In genomic region chr12:96862326-96862725, GRCh38 we compare ENCODE assay signal across 21 cellular contexts. TPM values are rescaled to one million over a fixed set of nuclear protein-coding genes. Genes with fewer than 3 reads are reported as not detected.
DNase-seq lines count a peak whose midpoint lies in the region; ATAC-seq and TF ChIP-seq lines count a peak whose summit lies in the region.
"Had no signal": no experiment of that assay in that cellular context is flagged by ENCODE, and none has a peak within 500 bp of the region (broad histone marks: within the 10 kb centered on the region; RNA-seq: fewer than 3 reads in every experiment).

No MANE protein-coding gene starts in this region.

- H3K4me1 ChIP-seq in PC-3 (ENCODE audit: insufficient read depth, low read length) (no peaks in the 10 kb centered on the region), gastroesophageal sphincter (no peaks in the 10 kb centered on the region)

- 62 to 63% methylated on average over 1 of the region's 1 CpG for WGBS in gastroesophageal sphincter (ENCODE audit: low coverage in 1 of 2), 2 donors

- intact Hi-C loops in PC-3 (cut with micrococcal nuclease), result no loop called here
- intact Hi-C loops in left ventricle myocardium superior (cut with micrococcal nuclease), result no loop called here

- DNase-seq in A172 (ENCODE audit: low spot score) (peak; percentile 14), ELR (ENCODE audit: low read depth) (peak; percentile 24), PC-3 (peak; percentile 25), kidney tubule cell (ENCODE audit: low spot score) (peak; percentile 31), cortex of kidney (lab: John Stamatoyannopoulos, UW) (no peak), DMS 273 (lab: John Stamatoyannopoulos, UW; ENCODE audit: unreplicated experiment) (no peak), left ventricle myocardium superior (no peak)
- DNase-seq: 8988T; CD8-positive, alpha-beta memory T cell; DMS79; H7; KBM-7; NCI-H1092 treated with DMSO at 0.1 percent for 48 hours; NCI-H2029 treated with DMSO at 0.1 percent for 48 hours; NCI-H226; NCI-H510A treated with DMSO at 0.1 percent for 48 hours; NCI-H748 treated with DMSO at 0.1 percent for 48 hours; SHP77 treated with DMSO at 0.1 percent for 48 hours had no signal

- H3K79me2 ChIP-seq in PC-3 (ENCODE audit: low read length), result no peaks in the 10 kb centered on the region

- H3K9me2 ChIP-seq in PC-3 (replicated peaks; ENCODE audit: low read length), result no peaks in the 10 kb centered on the region

- no peak for TF ChIP-seq POLR2A in gastroesophageal sphincter (IDR thresholded peaks at IDR 0.05)

- H3K9ac ChIP-seq in PC-3 (ENCODE audit: low read length), result no peak overlapping the region

- POLR2A ChIA-PET in PC-3 (lab: Charles Lee; ENCODE audit: unreplicated experiment), result no interaction called here

- H3K27ac ChIP-seq in PC-3 (ENCODE audit: low read length), result no peak overlapping the region
- no peak overlapping the region for H3K27ac ChIP-seq in gastroesophageal sphincter
- H3K27ac ChIP-seq: C4-2B, RWPE1 had no signal

- TF ChIP-seq CTCF in PC-3 (conservative IDR thresholded peaks at IDR 0.05; ENCODE audit: low read depth, low read length), result no peak
- TF ChIP-seq CTCF in gastroesophageal sphincter (IDR thresholded peaks at IDR 0.05), result no peak

- H4K20me1 ChIP-seq in PC-3 (ENCODE audit: low read length), result no peaks in the 10 kb centered on the region

- no peaks in the 10 kb centered on the region for H3K9me3 ChIP-seq in PC-3 (ENCODE audit: low read length)
- peaks cover 0 to 3% (median 0%) of the 10 kb centered on the region in 3 donors for H3K9me3 ChIP-seq in gastroesophageal sphincter

- CTCF ChIA-PET in PC-3 (lab: Charles Lee), result no interaction called here

- no peak overlapping the region for H3K4me3 ChIP-seq in PC-3 (ENCODE audit: low read length)
- no peak overlapping the region for H3K4me3 ChIP-seq in gastroesophageal sphincter

- ATAC-seq in PC-3 (no peak), left ventricle myocardium superior (no peak), gastroesophageal sphincter (no peak)

- no peak for TF ChIP-seq EP300 in gastroesophageal sphincter (IDR thresholded peaks at IDR 0.05)

- BruUV-seq in PC-3 (replicated peaks; lab: Mats Ljungman, UMichigan), result no TSS peak

- H3K36me3 ChIP-seq in PC-3 (ENCODE audit: low read depth, low read length) (no peaks in the 10 kb centered on the region), gastroesophageal sphincter (no peaks in the 10 kb centered on the region)

- no peaks in the 10 kb centered on the region for H3K27me3 ChIP-seq in PC-3 (ENCODE audit: low read length)
- no peaks in the 10 kb centered on the region for H3K27me3 ChIP-seq in gastroesophageal sphincter

- no peaks in the 10 kb centered on the region for H3F3A ChIP-seq in PC-3 (ENCODE audit: low read length, unreplicated experiment)

- H3K4me2 ChIP-seq in PC-3 (ENCODE audit: low read length), result no peak overlapping the region

- no peak overlapping the region for H2AFZ ChIP-seq in PC-3 (ENCODE audit: low read length)

RNA-seq across cellular contexts. Expression of gene NEDD1, which starts 44.7 kb away (rescaled TPM):
- 50.2 and 54.5 TPM in 2 replicates for total RNA-seq in A172 (2014; rRNA removed; shearing (Covaris generic))
- 28.6 and 43.4 TPM in 2 replicates for total RNA-seq in PC-3 (2014; rRNA removed)
- total RNA-seq in left ventricle myocardium superior, result 14.3 TPM
- total RNA-seq in gastroesophageal sphincter, result 10 to 100 TPM; 20.9 to 29.1 (median 22.4) TPM

Comparison
In these comparisons a context has a peak if more than half of its experiments do, and no peak if none do; other contexts are left out.
1. DNase-seq: peak in A172 (single experiment), ELR (single experiment), PC-3 (single experiment) and kidney tubule cell (single experiment); none in cortex of kidney (single experiment), DMS 273 (single experiment) and left ventricle myocardium superior (single experiment).